Comparison of ENCODE assay signal across 14 cellular contexts in genomic region chr9:113296247-113296646, GRCh38. TPM values are rescaled to one million over a fixed set of nuclear protein-coding genes. Genes with fewer than 3 reads are reported as not detected.
"Had no signal": no experiment of that assay in that cellular context is flagged by ENCODE, and none has a peak within 500 bp of the region (broad histone marks: within the 10 kb centered on the region; RNA-seq: fewer than 3 reads in every experiment).

No MANE protein-coding gene starts in this region.

RNA-seq across cellular contexts. Expression of gene RNF183, which starts 6.9 kb away (rescaled TPM):
- total RNA-seq: naive thymus-derived CD4-positive, alpha-beta T cell; natural killer cell; occipital lobe; osteoblast; posterior vena cava; pulmonary artery endothelial cell; right atrium auricular region; sciatic nerve; subcutaneous adipose tissue; temporal lobe; thoracic aorta; thyroid gland; vagina had no signal
- polyA plus RNA-seq: naive thymus-derived CD4-positive, alpha-beta T cell; neural cell had no signal

RNA-seq across cellular contexts. Expression of gene BSPRY, which starts 53.1 kb away (rescaled TPM):
- total RNA-seq: occipital lobe, osteoblast had no signal
- polyA plus RNA-seq: neural cell had no signal
